In the genomic region with DNA sequence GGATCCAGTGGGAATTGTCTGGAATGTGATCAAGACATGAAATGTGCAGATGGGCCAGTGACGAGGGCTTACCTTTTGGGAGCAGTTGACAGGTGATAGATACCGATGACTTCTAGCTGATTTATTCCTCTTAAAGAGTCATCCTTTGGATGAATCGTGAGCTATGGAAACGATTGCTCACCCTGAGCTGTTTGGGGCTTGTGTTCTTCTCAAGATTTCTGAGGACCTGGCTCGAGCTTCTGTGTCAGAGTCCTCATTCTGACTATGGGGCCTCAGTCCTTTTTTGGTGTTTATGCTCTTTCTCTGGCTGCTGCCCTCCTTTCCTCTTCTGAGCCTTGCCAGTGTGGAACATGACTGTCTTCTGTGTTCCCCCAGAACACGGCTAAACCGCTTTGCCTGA, we compare ENCODE assay signal across 1 cellular context.
TF ChIP-seq lines count a peak whose summit lies in the region.

No MANE protein-coding gene starts in this region.

TF ChIP-seq in GM12878, 131 proteins besides CTCF, POLR2A, EP300 and RAD21:
- no peak for TF ChIP-seq TAF1 (IDR thresholded peaks at IDR 0.05; ENCODE audit: borderline replicate concordance, low read depth, low read length)
